In genomic region chr14:67674480-67675218, GRCh38 we compare ENCODE assay signal across 1 cellular context.
TF ChIP-seq lines count a peak whose summit lies in the region.

VTI1B (minus strand) TSS chr14:67674632; CDS start chr14:67674489, 143 bp downstream.

TF ChIP-seq in HepG2, 621 proteins besides CTCF, POLR2A, EP300 and RAD21 (continued from another document and continues in another):
- TF ChIP-seq ZNF318 (CRISPR knock-in tag; IDR thresholded peaks at IDR 0.05) = peak; percentile 61; the same call in 1 of the 2 replicates
- peak; percentile 58; the same call in 1 of the 2 replicates for TF ChIP-seq ZFP90 (CRISPR knock-in tag; IDR thresholded peaks at IDR 0.05; ENCODE audit: borderline replicate concordance)
- no peak for TF ChIP-seq FOXM1 (CRISPR knock-in tag; IDR thresholded peaks at IDR 0.05)
- TF ChIP-seq ZGPAT (CRISPR knock-in tag; IDR thresholded peaks at IDR 0.05) = peak; percentile 82; the same call in 1 of the 2 replicates
- TF ChIP-seq ZNF44 (CRISPR knock-in tag; IDR thresholded peaks at IDR 0.05) = no peak
- TF ChIP-seq ZNF354B (CRISPR knock-in tag; IDR thresholded peaks at IDR 0.05) = no peak
- no peak for TF ChIP-seq REST (IDR thresholded peaks at IDR 0.05; ENCODE audit: borderline replicate concordance in 1 of 2, low read depth in 1 of 2, low read length in 2 of 2)
- TF ChIP-seq, protein P1, sequence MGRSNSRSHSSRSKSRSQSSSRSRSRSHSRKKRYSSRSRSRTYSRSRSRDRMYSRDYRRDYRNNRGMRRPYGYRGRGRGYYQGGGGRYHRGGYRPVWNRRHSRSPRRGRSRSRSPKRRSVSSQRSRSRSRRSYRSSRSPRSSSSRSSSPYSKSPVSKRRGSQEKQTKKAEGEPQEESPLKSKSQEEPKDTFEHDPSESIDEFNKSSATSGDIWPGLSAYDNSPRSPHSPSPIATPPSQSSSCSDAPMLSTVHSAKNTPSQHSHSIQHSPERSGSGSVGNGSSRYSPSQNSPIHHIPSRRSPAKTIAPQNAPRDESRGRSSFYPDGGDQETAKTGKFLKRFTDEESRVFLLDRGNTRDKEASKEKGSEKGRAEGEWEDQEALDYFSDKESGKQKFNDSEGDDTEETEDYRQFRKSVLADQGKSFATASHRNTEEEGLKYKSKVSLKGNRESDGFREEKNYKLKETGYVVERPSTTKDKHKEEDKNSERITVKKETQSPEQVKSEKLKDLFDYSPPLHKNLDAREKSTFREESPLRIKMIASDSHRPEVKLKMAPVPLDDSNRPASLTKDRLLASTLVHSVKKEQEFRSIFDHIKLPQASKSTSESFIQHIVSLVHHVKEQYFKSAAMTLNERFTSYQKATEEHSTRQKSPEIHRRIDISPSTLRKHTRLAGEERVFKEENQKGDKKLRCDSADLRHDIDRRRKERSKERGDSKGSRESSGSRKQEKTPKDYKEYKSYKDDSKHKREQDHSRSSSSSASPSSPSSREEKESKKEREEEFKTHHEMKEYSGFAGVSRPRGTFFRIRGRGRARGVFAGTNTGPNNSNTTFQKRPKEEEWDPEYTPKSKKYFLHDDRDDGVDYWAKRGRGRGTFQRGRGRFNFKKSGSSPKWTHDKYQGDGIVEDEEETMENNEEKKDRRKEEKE (IDR thresholded peaks at IDR 0.05) = no peak
- TF ChIP-seq TAF1 (CRISPR knock-in tag; IDR thresholded peaks at IDR 0.05) = peak; percentile 65
- no peak for TF ChIP-seq ISX (CRISPR knock-in tag; conservative IDR thresholded peaks at IDR 0.05)
- TF ChIP-seq, protein P2, sequence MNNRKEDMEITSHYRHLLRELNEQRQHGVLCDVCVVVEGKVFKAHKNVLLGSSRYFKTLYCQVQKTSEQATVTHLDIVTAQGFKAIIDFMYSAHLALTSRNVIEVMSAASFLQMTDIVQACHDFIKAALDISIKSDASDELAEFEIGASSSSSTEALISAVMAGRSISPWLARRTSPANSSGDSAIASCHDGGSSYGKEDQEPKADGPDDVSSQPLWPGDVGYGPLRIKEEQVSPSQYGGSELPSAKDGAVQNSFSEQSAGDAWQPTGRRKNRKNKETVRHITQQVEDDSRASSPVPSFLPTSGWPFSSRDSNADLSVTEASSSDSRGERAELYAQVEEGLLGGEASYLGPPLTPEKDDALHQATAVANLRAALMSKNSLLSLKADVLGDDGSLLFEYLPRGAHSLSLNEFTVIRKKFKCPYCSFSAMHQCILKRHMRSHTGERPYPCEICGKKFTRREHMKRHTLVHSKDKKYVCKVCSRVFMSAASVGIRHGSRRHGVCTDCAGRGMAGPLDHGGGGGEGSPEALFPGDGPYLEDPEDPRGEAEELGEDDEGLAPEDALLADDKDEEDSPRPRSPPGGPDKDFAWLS (CRISPR knock-in tag; IDR thresholded peaks at IDR 0.05; ENCODE audit: borderline replicate concordance) = no peak
- TF ChIP-seq ZFP91 (CRISPR knock-in tag; IDR thresholded peaks at IDR 0.05; ENCODE audit: borderline replicate concordance) = peak; percentile 85; the same call in 1 of the 2 replicates
- no peak for TF ChIP-seq REXO4 (CRISPR knock-in tag; IDR thresholded peaks at IDR 0.05; ENCODE audit: borderline replicate concordance)
- peak; percentile 21; the same call in 1 of the 2 replicates for TF ChIP-seq SSRP1 (CRISPR knock-in tag; IDR thresholded peaks at IDR 0.05)
- no peak; the same call in 1 of the 2 replicates for TF ChIP-seq ZNF567 (CRISPR knock-in tag; IDR thresholded peaks at IDR 0.05; ENCODE audit: borderline replicate concordance)
- peak; percentile 16; the same call in 1 of the 2 replicates for TF ChIP-seq ZNF317 (CRISPR knock-in tag; IDR thresholded peaks at IDR 0.05)
- TF ChIP-seq, protein P3, sequence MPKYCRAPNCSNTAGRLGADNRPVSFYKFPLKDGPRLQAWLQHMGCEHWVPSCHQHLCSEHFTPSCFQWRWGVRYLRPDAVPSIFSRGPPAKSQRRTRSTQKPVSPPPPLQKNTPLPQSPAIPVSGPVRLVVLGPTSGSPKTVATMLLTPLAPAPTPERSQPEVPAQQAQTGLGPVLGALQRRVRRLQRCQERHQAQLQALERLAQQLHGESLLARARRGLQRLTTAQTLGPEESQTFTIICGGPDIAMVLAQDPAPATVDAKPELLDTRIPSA (CRISPR knock-in tag; IDR thresholded peaks at IDR 0.05; ENCODE audit: borderline replicate concordance) = no peak
- 0 out of 2 replicates have a peak, but pooled peaks have one; percentile 47 for TF ChIP-seq ZNF30 (CRISPR knock-in tag; IDR thresholded peaks at IDR 0.05)
- no peak for TF ChIP-seq IRX3 (CRISPR knock-in tag; IDR thresholded peaks at IDR 0.05; ENCODE audit: borderline replicate concordance, low read depth)
- peak; percentile 83; the same call in 1 of the 2 replicates for TF ChIP-seq BCL3 (CRISPR knock-in tag; IDR thresholded peaks at IDR 0.05)
- no peak for TF ChIP-seq SNRNP70 (IDR thresholded peaks at IDR 0.05; ENCODE audit: low read depth, low read length)
- no peak for TF ChIP-seq ZNF720 (CRISPR knock-in tag; IDR thresholded peaks at IDR 0.05)
- no peak for TF ChIP-seq ZNF724P (CRISPR knock-in tag; IDR thresholded peaks at IDR 0.05; ENCODE audit: borderline replicate concordance)
- TF ChIP-seq, protein P4, sequence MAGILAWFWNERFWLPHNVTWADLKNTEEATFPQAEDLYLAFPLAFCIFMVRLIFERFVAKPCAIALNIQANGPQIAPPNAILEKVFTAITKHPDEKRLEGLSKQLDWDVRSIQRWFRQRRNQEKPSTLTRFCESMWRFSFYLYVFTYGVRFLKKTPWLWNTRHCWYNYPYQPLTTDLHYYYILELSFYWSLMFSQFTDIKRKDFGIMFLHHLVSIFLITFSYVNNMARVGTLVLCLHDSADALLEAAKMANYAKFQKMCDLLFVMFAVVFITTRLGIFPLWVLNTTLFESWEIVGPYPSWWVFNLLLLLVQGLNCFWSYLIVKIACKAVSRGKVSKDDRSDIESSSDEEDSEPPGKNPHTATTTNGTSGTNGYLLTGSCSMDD (CRISPR knock-in tag; IDR thresholded peaks at IDR 0.05) = no peak
- TF ChIP-seq TGIF2 (CRISPR knock-in tag; IDR thresholded peaks at IDR 0.05) = peak; percentile 23; the same call in 1 of the 2 replicates
